ENCODE assay signal across 8 cellular contexts in the genomic region with DNA sequence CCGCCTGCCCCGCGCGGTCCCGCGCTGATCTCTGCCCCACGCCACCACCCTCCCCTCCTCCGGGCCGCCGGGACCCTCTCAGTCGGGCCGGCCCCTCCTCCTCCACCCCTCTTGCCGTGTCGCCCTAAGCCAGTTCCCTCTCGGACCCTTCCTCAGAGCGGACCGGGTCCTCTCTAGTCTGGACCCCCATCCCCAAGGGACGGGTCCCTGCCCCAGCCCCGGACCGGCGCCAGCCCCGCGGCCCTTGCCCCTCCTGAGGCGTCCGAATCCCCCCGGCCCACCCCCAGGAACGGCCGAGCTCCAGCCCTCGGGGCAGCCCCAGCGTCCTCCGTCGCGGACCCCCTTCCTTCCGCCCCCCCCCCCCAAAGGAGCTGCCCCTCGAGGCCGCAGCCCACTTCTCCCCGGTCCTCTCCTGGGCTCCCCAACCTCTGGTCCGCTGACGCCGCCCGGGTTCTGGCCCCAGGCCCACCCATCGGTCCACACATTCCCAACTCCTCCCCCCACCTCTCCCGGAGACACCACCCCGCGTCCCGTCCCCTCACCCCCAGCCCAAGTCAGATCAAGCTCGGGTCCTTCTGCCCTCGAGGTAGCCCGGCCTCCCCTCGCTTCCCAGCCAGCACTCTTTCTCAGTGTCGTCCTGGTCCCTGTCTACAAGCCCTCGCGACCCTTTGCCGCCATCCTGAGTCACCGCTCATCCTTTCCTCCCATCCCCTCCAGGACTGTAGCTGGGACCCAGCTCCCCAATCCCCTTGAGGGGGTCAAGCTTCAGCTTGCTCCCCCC. TPM values are rescaled to one million over a fixed set of nuclear protein-coding genes. Genes with fewer than 3 reads are reported as not detected.
DNase-seq lines count a peak whose midpoint lies in the region; ATAC-seq and TF ChIP-seq lines count a peak whose summit lies in the region.

No MANE protein-coding gene starts in this region.

- H3K9ac ChIP-seq in GM23248: peak overlapping the region; percentile 40; the same call in 1 of the 2 replicates

- no peak overlapping the region for H3K27ac ChIP-seq in GM23248
- H3K27ac ChIP-seq in Peyer's patch: peak overlapping the region in 1 of 4 donors; percentile 59
- peak overlapping the region; percentile 75 for H3K27ac ChIP-seq in ectodermal cell (ENCODE audit: insufficient read depth, low read depth, low read length, poor library complexity, severe bottlenecking)

- no peaks in the 10 kb centered on the region for H3K9me3 ChIP-seq in GM23248 (ENCODE audit: low read depth)
- H3K9me3 ChIP-seq in Peyer's patch: no peaks in the 10 kb centered on the region
- no peaks in the 10 kb centered on the region for H3K9me3 ChIP-seq in ectodermal cell (ENCODE audit: control insufficient read depth, low read length)
- H3K9me3 ChIP-seq in mucosa of descending colon: no peaks in the 10 kb centered on the region

- 1 to 4% methylated on average over 16 to 53 of the region's 55 CpGs for WGBS in GM23248 (ENCODE audit: low coverage in 1 of 2, low lambda C conversion rate in 2 of 2, missing lambda C conversion rate in 2 of 2), 2 experiments
- WGBS in ectodermal cell, 2 experiments: 0% methylated on average over 55 of the region's 55 CpGs

- TF ChIP-seq POLR2A in Peyer's patch (IDR thresholded peaks at IDR 0.05): no peak

- H2AFZ ChIP-seq in GM23248: peak overlapping the region; percentile 77

- H3K4me1 ChIP-seq in GM23248 (ENCODE audit: insufficient read depth): peaks cover 4% of the 10 kb centered on the region; the same call in 1 of the 2 replicates
- peaks cover 5 to 16% (median 9%) of the 10 kb centered on the region in 4 donors for H3K4me1 ChIP-seq in Peyer's patch
- H3K4me1 ChIP-seq in ectodermal cell (ENCODE audit: control insufficient read depth, insufficient read depth, low read length): peaks cover 8% of the 10 kb centered on the region
- H3K4me1 ChIP-seq in mucosa of descending colon (ENCODE audit: low read depth): peaks cover 8% of the 10 kb centered on the region

- in situ Hi-C loops in GM23248 (cut with MboI): no loop called here

- H3K79me2 ChIP-seq in GM23248 (ENCODE audit: insufficient read depth): no peaks in the 10 kb centered on the region

- intact Hi-C loops in mucosa of descending colon (cut with DNase I, micrococcal nuclease): no loop called here

- no peaks in the 10 kb centered on the region for H4K20me1 ChIP-seq in GM23248 (ENCODE audit: insufficient read depth)

- H3K27me3 ChIP-seq in GM23248 (replicated peaks; ENCODE audit: insufficient read depth) (peaks cover 29% of the 10 kb centered on the region), Peyer's patch (peaks cover 0 to 19% of the 10 kb centered on the region in 2 donors), ectodermal cell (ENCODE audit: control insufficient read depth, insufficient read depth, low read length, poor library complexity, severe bottlenecking) (peaks cover 35% of the 10 kb centered on the region)

- no peak for ATAC-seq in mucosa of descending colon

- H3K4me3 ChIP-seq in GM23248 (peak overlapping the region; percentile 74), Peyer's patch (peak overlapping the region; percentile 45 to 68 (median 64)), ectodermal cell (ENCODE audit: insufficient read depth, low read depth, low read length) (peak overlapping the region; percentile 72), mucosa of descending colon (no peak overlapping the region)

- no peak for TF ChIP-seq CTCF in Peyer's patch (IDR thresholded peaks at IDR 0.05)
- TF ChIP-seq CTCF in mucosa of descending colon (IDR thresholded peaks at IDR 0.05): no peak

- H3K36me3 ChIP-seq in GM23248 (ENCODE audit: low read depth): no peaks in the 10 kb centered on the region
- H3K36me3 ChIP-seq in Peyer's patch: no peaks in the 10 kb centered on the region
- H3K36me3 ChIP-seq in ectodermal cell (ENCODE audit: control insufficient read depth, insufficient read depth, low read length): no peaks in the 10 kb centered on the region
- no peaks in the 10 kb centered on the region for H3K36me3 ChIP-seq in mucosa of descending colon (ENCODE audit: low read depth)

- H3K9me2 ChIP-seq in GM23248 (ENCODE audit: insufficient read depth): no peaks in the 10 kb centered on the region

- peaks cover 16% of the 10 kb centered on the region for H3F3A ChIP-seq in GM23248 (ENCODE audit: insufficient read depth)

- DNase-seq in GM23248 (peak; percentile 22), Peyer's patch (no peak), mucosa of descending colon (peak in 2 of 3 donors; percentile 38 to 64), A172 (ENCODE audit: low spot score) (no peak), GM19240 (ENCODE audit: insufficient read length, low spot score) (no peak), LoVo (ENCODE audit: low spot score) (no peak), AG08395 (ENCODE audit: low spot score) (no peak)

- peak overlapping the region; percentile 78 for H3K4me2 ChIP-seq in GM23248 (ENCODE audit: unreplicated experiment)

RNA-seq across cellular contexts. Expression of a gene that starts 0.7 kb away (rescaled TPM):
- total RNA-seq in GM23248 (2014; rRNA removed; shearing (Covaris generic)): under 0.01 and 0.22 TPM in 2 replicates
- polyA plus RNA-seq in GM23248 (2016; fragmentation: Nextera tagmentation; extraction: Ambion mirVana): 0.11 TPM in 2 replicates
- 1 to 10 TPM in 2 of 4 donors, not detected in 2; 2.5 to 5.0 TPM for total RNA-seq in Peyer's patch
- 9.3 TPM for polyA plus RNA-seq in ectodermal cell (2013, experiment 1 of 4)
- 8.3 TPM for polyA plus RNA-seq in ectodermal cell (2013, experiment 2 of 4)
- polyA plus RNA-seq in ectodermal cell (2013, experiment 3 of 4): 8.6 TPM
- polyA plus RNA-seq in ectodermal cell (2013, experiment 4 of 4): 9.8 TPM
- total RNA-seq in mucosa of descending colon: under 1 TPM in 1 of 3 donors, not detected in 2; 0.13 TPM
- total RNA-seq in A172 (2014; rRNA removed; shearing (Covaris generic)): 1.5 and 3.6 TPM in 2 replicates

RNA-seq across cellular contexts. Expression of a gene that starts 45.4 kb away (rescaled TPM):
- 61.7 and 95.3 TPM in 2 replicates for total RNA-seq in GM23248 (2014; rRNA removed; shearing (Covaris generic))
- polyA plus RNA-seq in GM23248 (2016; fragmentation: Nextera tagmentation; extraction: Ambion mirVana): 161 and 170 TPM in 2 replicates
- total RNA-seq in Peyer's patch (10 to 100 TPM; 26.5 to 91.1 (median 63.9) TPM), mucosa of descending colon (10 to 100 TPM; 22.4 to 25.5 (median 24.3) TPM)
- 53.4 TPM for polyA plus RNA-seq in ectodermal cell (2013, experiment 1 of 4)
- polyA plus RNA-seq in ectodermal cell (2013, experiment 2 of 4): 56.3 TPM
- 68.5 TPM for polyA plus RNA-seq in ectodermal cell (2013, experiment 3 of 4)
- 90.3 TPM for polyA plus RNA-seq in ectodermal cell (2013, experiment 4 of 4)
- 86.1 and 89.0 TPM in 2 replicates for total RNA-seq in A172 (2014; rRNA removed; shearing (Covaris generic))

Comparison
In these comparisons a context has a peak if more than half of its experiments do, and no peak if none do; other contexts are left out.
1. DNase-seq: peak in GM23248 (single experiment) and mucosa of descending colon (2 of 3); none in Peyer's patch (0 of 3), A172 (single experiment), GM19240 (single experiment), LoVo (single experiment) and AG08395 (single experiment).